ENCODE assay signal across 20 cellular contexts in the genomic region with DNA sequence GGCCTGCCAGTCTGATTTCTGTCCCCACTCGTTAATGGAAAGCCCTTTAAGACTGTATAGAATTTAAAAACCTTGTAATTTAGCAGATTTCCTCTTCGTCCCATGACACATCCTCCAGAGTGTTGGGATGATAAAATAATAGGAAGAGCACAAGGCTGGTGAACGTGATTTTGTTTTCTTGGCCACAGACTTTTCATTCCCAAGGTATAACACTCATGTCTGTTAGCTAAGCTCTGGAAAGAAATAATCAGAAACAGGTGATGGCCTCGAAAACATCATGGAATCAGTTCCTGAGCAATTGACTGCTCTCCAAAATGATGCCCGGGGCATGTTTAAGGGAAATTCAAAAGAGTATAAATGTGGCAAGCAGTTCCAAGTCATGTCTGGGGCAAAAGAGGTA.
"Had no signal": no experiment of that assay in that cellular context is flagged by ENCODE, and none has a peak within 500 bp of the region (broad histone marks: within the 10 kb centered on the region; RNA-seq: fewer than 3 reads in every experiment).

No MANE protein-coding gene starts in this region.

- ATAC-seq: activated CD8-positive, alpha-beta T cell treated with anti-CD3 and anti-CD28 coated beads, Interleukin-2, amount 10 ng/mL, durations not matched to agents 7 days and 5 days had no signal

- DNase-seq: activated CD4-positive, alpha-beta T cell treated with anti-CD3 and anti-CD28 coated beads for 48 hours; activated CD4-positive, alpha-beta T cell treated with anti-CD3 and anti-CD28 coated beads, Interleukin-2, amount 50 U/mL, for 4 hours; activated CD4-positive, CD25-positive, alpha-beta regulatory T cell treated with anti-CD3 and anti-CD28 coated beads, Interleukin-2, amount 50 U/mL, for 72 hours; activated CD8-positive, alpha-beta memory T cell treated with anti-CD3 and anti-CD28 coated beads, Interleukin-2, amount 50 U/mL, for 48 hours; activated CD8-positive, alpha-beta T cell treated with anti-CD3 and anti-CD28 coated beads, Interleukin-2, amount 10 ng/mL, durations not matched to agents 7 days and 5 days; activated effector memory CD4-positive, alpha-beta T cell treated with Interleukin-2 at 50 U/mL for 16 hours; activated naive CD4-positive, alpha-beta T cell; activated T-cell treated with anti-CD3 and anti-CD28 coated beads, Interleukin-2, amount 50 U/mL, for 1 hour; aorta; central memory CD4-positive, alpha-beta T cell; Karpas-422; MM.1S; NCI-H1105; NCI-H1436; NCI-H1694 treated with DMSO at 0.1 percent for 48 hours; NCI-H2081; NCI-H510A treated with DMSO at 0.1 percent for 48 hours; NCI-H69; NK-92 treated with Interleukin-12 subunit alpha and Interleukin-12 subunit beta, amount 100 ng/mL, for 24 hours; SHP77 treated with DMSO at 0.1 percent for 48 hours had no signal
